18 cellular contexts compared by ENCODE assay signal in the genomic region with DNA sequence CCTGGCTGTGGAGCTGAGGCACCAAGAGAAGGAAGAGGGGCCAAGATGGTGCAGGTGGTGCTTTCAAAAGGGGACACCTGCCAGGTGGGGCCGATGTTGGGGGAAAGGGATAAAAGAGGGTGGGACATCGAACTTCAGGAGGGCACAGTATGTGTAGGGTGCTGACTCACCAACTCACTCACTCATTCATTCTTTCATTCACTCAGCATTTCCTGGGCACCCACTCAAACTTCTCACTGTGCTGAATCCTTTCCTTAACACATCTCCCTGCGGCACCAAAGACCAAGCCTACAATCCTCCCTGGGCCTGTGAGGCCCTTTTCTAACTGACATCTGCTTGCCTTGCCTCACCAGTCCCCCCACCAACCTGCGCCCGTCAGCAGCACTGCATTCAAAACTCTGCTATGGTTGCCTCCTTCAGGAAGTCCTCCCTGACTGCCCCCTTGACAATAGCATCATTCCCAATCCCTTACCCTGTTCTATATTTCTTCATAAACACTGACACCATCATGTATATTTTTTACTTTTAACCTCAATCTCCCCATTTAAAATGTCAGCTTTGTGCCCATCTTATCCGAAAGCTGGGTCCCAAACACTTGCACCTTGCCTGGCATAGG.
"Had no signal": no experiment of that assay in that cellular context is flagged by ENCODE, and none has a peak within 500 bp of the region (broad histone marks: within the 10 kb centered on the region; RNA-seq: fewer than 3 reads in every experiment).

No MANE protein-coding gene starts in this region.

- H3K9me3 Mint-ChIP-seq: activated naive CD4-positive, alpha-beta T cell treated with anti-CD3 and anti-CD28 coated beads, Interleukin-2, amount 50 U/mL, for 24 hours; nephron progenitor cell; stimulated activated naive CD8-positive, alpha-beta T cell treated with anti-CD3 and anti-CD28 coated beads, Interleukin-15, Interleukin-2, amounts not matched to agents 100 ng/mL and 50 ng/mL, for 24 hours had no signal

- H3K27ac Mint-ChIP-seq: activated naive CD4-positive, alpha-beta T cell treated with anti-CD3 and anti-CD28 coated beads, Interleukin-2, amount 50 U/mL, for 24 hours; nephron progenitor cell; stimulated activated naive CD8-positive, alpha-beta T cell treated with anti-CD3 and anti-CD28 coated beads, Interleukin-15, Interleukin-2, amounts not matched to agents 100 ng/mL and 50 ng/mL, for 24 hours had no signal

- DNase-seq: activated CD4-positive, CD25-positive, alpha-beta regulatory T cell treated with anti-CD3 and anti-CD28 coated beads, Interleukin-2, amount 50 U/mL, for 72 hours; activated gamma-delta T cell; heart left ventricle; left lung; midbrain; nephron progenitor cell; stimulated activated CD4-positive, alpha-beta T cell treated with anti-CD3 and anti-CD28 coated beads, Interleukin-15, amount 100 ng/mL, for 24 hours; stimulated activated CD4-positive, alpha-beta T cell treated with anti-CD3 and anti-CD28 coated beads, Interleukin-2, amount 100 ng/mL, for 48 hours; SW 1271; T-helper 2 cell had no signal

- H3K9me3 ChIP-seq: prostate gland, suprapubic skin, transverse colon had no signal

- H3K4me1 Mint-ChIP-seq: activated naive CD4-positive, alpha-beta T cell treated with anti-CD3 and anti-CD28 coated beads, Interleukin-2, amount 50 U/mL, for 24 hours had no signal

- H3K36me3 Mint-ChIP-seq: activated naive CD4-positive, alpha-beta T cell treated with anti-CD3 and anti-CD28 coated beads, Interleukin-2, amount 50 U/mL, for 24 hours had no signal

- H3K27me3 ChIP-seq: dorsolateral prefrontal cortex, gastroesophageal sphincter, heart left ventricle, left lung, suprapubic skin, transverse colon had no signal

- H3K27ac ChIP-seq: gastroesophageal sphincter, heart left ventricle, left lung, prostate gland, suprapubic skin, transverse colon, VCaP had no signal

- H3K36me3 ChIP-seq: gastroesophageal sphincter, heart left ventricle, left lung, prostate gland, suprapubic skin, transverse colon had no signal

- H3K4me3 Mint-ChIP-seq: activated naive CD4-positive, alpha-beta T cell treated with anti-CD3 and anti-CD28 coated beads, Interleukin-2, amount 50 U/mL, for 24 hours; nephron progenitor cell; stimulated activated naive CD8-positive, alpha-beta T cell treated with anti-CD3 and anti-CD28 coated beads, Interleukin-15, Interleukin-2, amounts not matched to agents 100 ng/mL and 50 ng/mL, for 24 hours had no signal

- H3K4me1 ChIP-seq: heart left ventricle, left lung, prostate gland had no signal

- H3K27me3 Mint-ChIP-seq: stimulated activated naive CD8-positive, alpha-beta T cell treated with anti-CD3 and anti-CD28 coated beads, Interleukin-15, Interleukin-2, amounts not matched to agents 100 ng/mL and 50 ng/mL, for 24 hours had no signal

- H3K4me3 ChIP-seq: dorsolateral prefrontal cortex, gastroesophageal sphincter, heart left ventricle, left lung, prostate gland, suprapubic skin, transverse colon had no signal
